10 cellular contexts compared by ENCODE assay signal in genomic region chr12:53223006-53223305, GRCh38. TPM values are rescaled to one million over a fixed set of nuclear protein-coding genes. Genes with fewer than 3 reads are reported as not detected.
DNase-seq lines count a peak whose midpoint lies in the region; ATAC-seq and TF ChIP-seq lines count a peak whose summit lies in the region.
"Had no signal": no experiment of that assay in that cellular context is flagged by ENCODE, and none has a peak within 500 bp of the region (broad histone marks: within the 10 kb centered on the region; RNA-seq: fewer than 3 reads in every experiment).

No MANE protein-coding gene starts in this region.

- H4K20me1 ChIP-seq in OCI-LY7 (ENCODE audit: insufficient read depth, low read length), result no peaks in the 10 kb centered on the region

- H3K27me3 ChIP-seq in HAP-1 (ENCODE audit: low read depth), result no peaks in the 10 kb centered on the region

- POLR2A ChIA-PET in OCI-LY7 (lab: Charles Lee), result interaction anchor here (0.6 kb wide), 1 partner anchor 90 kb away, joined by 3 read pairs; no protein-coding TSS in a partner anchor

- no peaks in the 10 kb centered on the region for H3K9me3 Mint-ChIP-seq in dendritic cell treated with granulocyte-macrophage colony-stimulating factor and Interleukin-4, amounts not matched to agents 40 ng/mL and 50 ng/mL, for 4 days
- H3K9me3 Mint-ChIP-seq in nephron, result no peaks in the 10 kb centered on the region

- BruUV-seq in OCI-LY7 (replicated peaks; lab: Mats Ljungman, UMichigan), result no TSS peak

- ATAC-seq in GM19395 (IDR thresholded peaks at IDR 0.05; ENCODE audit: unreplicated experiment), result no peak
- ATAC-seq: left lobe of liver had no signal

- H3K4me2 ChIP-seq in OCI-LY7 (ENCODE audit: low read length), result peak overlapping the region; percentile 96

- H3K27ac ChIP-seq in 22Rv1 (peak overlapping the region; percentile 98), OCI-LY7 (ENCODE audit: low read depth, low read length, poor library complexity, severe bottlenecking) (no peak overlapping the region)

- peaks cover 50% of the 10 kb centered on the region for H3K4me1 ChIP-seq in OCI-LY7 (ENCODE audit: insufficient read depth, low read length, poor library complexity, severe bottlenecking)
- peaks cover 14% of the 10 kb centered on the region for H3K4me1 ChIP-seq in HAP-1

- H3K4me3 ChIP-seq in OCI-LY7 (ENCODE audit: low read depth, low read length, poor library complexity, severe bottlenecking) (no peak overlapping the region), HAP-1 (no peak overlapping the region)

- H3K4me3 Mint-ChIP-seq in dendritic cell treated with granulocyte-macrophage colony-stimulating factor and Interleukin-4, amounts not matched to agents 40 ng/mL and 50 ng/mL, for 4 days, result no peak overlapping the region
- H3K4me3 Mint-ChIP-seq in nephron, result peak overlapping the region; percentile 76 to 81 (median 79)

- H3K9me2 ChIP-seq in OCI-LY7 (ENCODE audit: insufficient read depth, low read length), result no peaks in the 10 kb centered on the region

- peaks cover 8% of the 10 kb centered on the region for H3K36me3 Mint-ChIP-seq in dendritic cell treated with granulocyte-macrophage colony-stimulating factor and Interleukin-4, amounts not matched to agents 40 ng/mL and 50 ng/mL, for 4 days (ENCODE audit: low read depth)
- H3K36me3 Mint-ChIP-seq in nephron (ENCODE audit: low read depth), result peaks cover 4% of the 10 kb centered on the region

- no peak for TF ChIP-seq CTCF in 22Rv1 (IDR thresholded peaks at IDR 0.05)
- no peak for TF ChIP-seq CTCF in OCI-LY7 (conservative IDR thresholded peaks at IDR 0.05; ENCODE audit: low read length)
- TF ChIP-seq CTCF in nephron (IDR thresholded peaks at IDR 0.05; ENCODE audit: unreplicated experiment in 3 of 3), result no peak
- no peak for TF ChIP-seq CTCF in GM20000 (IDR thresholded peaks at IDR 0.05; ENCODE audit: extremely low read depth, missing control alignments)

- peaks cover 24% of the 10 kb centered on the region for H3K27me3 Mint-ChIP-seq in dendritic cell treated with granulocyte-macrophage colony-stimulating factor and Interleukin-4, amounts not matched to agents 40 ng/mL and 50 ng/mL, for 4 days
- H3K27me3 Mint-ChIP-seq in nephron (ENCODE audit: low read depth), result peaks cover 17% of the 10 kb centered on the region

- H3K27ac Mint-ChIP-seq in dendritic cell treated with granulocyte-macrophage colony-stimulating factor and Interleukin-4, amounts not matched to agents 40 ng/mL and 50 ng/mL, for 4 days, result peak overlapping the region; percentile 36
- peak overlapping the region; percentile 87 to 98 (median 97) for H3K27ac Mint-ChIP-seq in nephron

- H3K4me1 Mint-ChIP-seq in dendritic cell treated with granulocyte-macrophage colony-stimulating factor and Interleukin-4, amounts not matched to agents 40 ng/mL and 50 ng/mL, for 4 days (ENCODE audit: low read depth), result peaks cover 85% of the 10 kb centered on the region
- peaks cover 67% of the 10 kb centered on the region for H3K4me1 Mint-ChIP-seq in nephron

- intact Hi-C loops in OCI-LY7 (cut with micrococcal nuclease; ENCODE audit: unreplicated experiment), result no loop called here
- intact Hi-C loops in dendritic cell treated with granulocyte-macrophage colony-stimulating factor and Interleukin-4, amounts not matched to agents 40 ng/mL and 50 ng/mL, for 4 days (cut with micrococcal nuclease), result no loop called here

- DNase-seq in OCI-LY7 (ENCODE audit: low spot score), result no peak
- DNase-seq in HAP-1 (ENCODE audit: low spot score in 2 of 2), result no peak
- DNase-seq in stimulated activated CD4-positive, alpha-beta T cell treated with anti-CD3 and anti-CD28 coated beads, Interleukin-4, amount 100 ng/mL, for 1 hour, result no peak
- DNase-seq in GM20000 (ENCODE audit: low spot score), result no peak
- DNase-seq: NCI-H1694 treated with DMSO at 0.1 percent for 48 hours had no signal

- H3K36me3 ChIP-seq in OCI-LY7 (ENCODE audit: insufficient read depth, low read length) (no peaks in the 10 kb centered on the region), HAP-1 (replicated peaks) (no peaks in the 10 kb centered on the region)

- CTCF ChIA-PET in OCI-LY7 (lab: Charles Lee; ENCODE audit: unreplicated experiment), result no interaction called here

- H3K79me2 ChIP-seq in OCI-LY7 (ENCODE audit: insufficient read depth, low read depth, low read length), result no peaks in the 10 kb centered on the region

- H3K9me3 ChIP-seq in OCI-LY7 (ENCODE audit: low read length) (no peaks in the 10 kb centered on the region), HAP-1 (no peaks in the 10 kb centered on the region)

- in situ Hi-C loops in HAP-1 (cut with MboI; ENCODE audit: low sequenced_read_pairs), result no loop called here

- no peak overlapping the region for H2AFZ ChIP-seq in OCI-LY7 (ENCODE audit: low read length)

RNA-seq across cellular contexts. Expression of gene RARG, which starts 9.1 kb away (rescaled TPM):
- total RNA-seq in OCI-LY7 (2014; rRNA removed; shearing (Covaris generic)), result 1.4 and 7.0 TPM in 2 replicates
- 5.1 and 8.4 TPM in 2 replicates for total RNA-seq in OCI-LY7 (2022)

RNA-seq across cellular contexts. Expression of gene ITGB7, which starts 15.9 kb away (rescaled TPM):
- total RNA-seq in OCI-LY7 (2014; rRNA removed; shearing (Covaris generic)), result 48.6 and 51.7 TPM in 2 replicates
- 153 and 207 TPM in 2 replicates for total RNA-seq in OCI-LY7 (2022)

RNA-seq across cellular contexts. Expression of gene CSAD, which starts 42.2 kb away (rescaled TPM):
- total RNA-seq in OCI-LY7 (2014; rRNA removed; shearing (Covaris generic)), result 18.9 and 25.8 TPM in 2 replicates
- 26.9 and 32.0 TPM in 2 replicates for total RNA-seq in OCI-LY7 (2022)

RNA-seq across cellular contexts. Expression of gene ZNF740, which starts 42.4 kb away (rescaled TPM):
- total RNA-seq in OCI-LY7 (2014; rRNA removed; shearing (Covaris generic)), result 26.1 and 31.6 TPM in 2 replicates
- 58.2 and 66.5 TPM in 2 replicates for total RNA-seq in OCI-LY7 (2022)

RNA-seq across cellular contexts. Expression of gene ESPL1, which starts 45.1 kb away (rescaled TPM):
- total RNA-seq in OCI-LY7 (2014; rRNA removed; shearing (Covaris generic)), result 77.4 and 78.2 TPM in 2 replicates
- total RNA-seq in OCI-LY7 (2022), result 121 and 137 TPM in 2 replicates
